8 cellular contexts compared by ENCODE assay signal in genomic region chr1:86913896-86914634, GRCh38. TPM values are rescaled to one million over a fixed set of nuclear protein-coding genes. Genes with fewer than 3 reads are reported as not detected.
DNase-seq lines count a peak whose midpoint lies in the region; ATAC-seq and TF ChIP-seq lines count a peak whose summit lies in the region.

Gene SELENOF, minus strand, starts transcription at chr1:86914126. Its CDS starts 15 bp downstream, at chr1:86914111.

- H3K4me3 ChIP-seq in AG04450 (ENCODE audit: low read depth, low read length) (peak within 1 kb of the TSS; percentile 100), mammary epithelial cell (replicated peaks in 1 of 3; ENCODE audit: insufficient read depth in 1 of 3, low read depth in 2 of 3, low read length in 3 of 3) (peak within 1 kb of the TSS; percentile 89 to 98 (median 92)), iPS-18c (ENCODE audit: insufficient read depth, low read depth, low read length) (peak within 1 kb of the TSS; percentile 95), skeletal muscle tissue (ENCODE audit: low read length in 3 of 3) (peak within 1 kb of the TSS; percentile 93 to 100 (median 97))

- H4K20me1 ChIP-seq in mammary epithelial cell (ENCODE audit: insufficient read depth, low read length): no peaks in the 10 kb centered on the region

- intact Hi-C loops in mammary epithelial cell (cut with micrococcal nuclease): loop anchor here (2.0 to 5.0 kb wide), 6 partner anchors 19 to 133 kb away; no protein-coding TSS in a partner anchor

- H3K27ac ChIP-seq in AG04450 (ENCODE audit: low read depth, low read length) (peak within 1 kb of the TSS; percentile 86), VCaP (peak within 1 kb of the TSS; percentile 92), mammary epithelial cell (ENCODE audit: insufficient read depth, low read depth, low read length) (peak within 1 kb of the TSS; percentile 94), skeletal muscle tissue (ENCODE audit: low read depth, low read length) (peak within 1 kb of the TSS; percentile 95)

- H3K36me3 ChIP-seq in mammary epithelial cell (ENCODE audit: insufficient read depth, low read length) (no peaks in the 10 kb centered on the region), skeletal muscle tissue (ENCODE audit: control insufficient read depth in 3 of 3, insufficient read depth in 3 of 3, low read length in 3 of 3) (peaks cover 0 to 3% (median 0%) of the 10 kb centered on the region in 3 donors)

- CTCF ChIA-PET in AG04450 (lab: Charles Lee): interaction anchor here (0.8 to 2.8 kb wide), 7 partner anchors 10 to 210 kb away, joined by 3 to 13 read pairs (median 6); partner anchors contain the start of gene SH3GLB1
- CTCF ChIA-PET in mammary epithelial cell (lab: Charles Lee; ENCODE audit: low non-redundant PET): no interaction called here

- peaks cover 88% of the 10 kb centered on the region for H3K79me2 ChIP-seq in mammary epithelial cell (ENCODE audit: insufficient read depth, low read length)

- POLR2A ChIA-PET in AG04450 (lab: Yijun Ruan, JAX): interaction anchor here (0.7 to 1.3 kb wide), 6 partner anchors 13 to 980 kb away, joined by 3 to 7 read pairs (median 4); partner anchors contain the start of gene SH3GLB1

- peak within 1 kb of the TSS; percentile 76 for H3K4me2 ChIP-seq in mammary epithelial cell (ENCODE audit: insufficient read depth, low read depth, low read length)

- peak within 1 kb of the TSS; percentile 93 for H2AFZ ChIP-seq in mammary epithelial cell (ENCODE audit: low read depth, low read length)

- TF ChIP-seq CTCF in AG04450 (IDR thresholded peaks at IDR 0.05; ENCODE audit: low read depth, low read length) (no peak), VCaP (conservative IDR thresholded peaks at IDR 0.05) (no peak), mammary epithelial cell (conservative IDR thresholded peaks at IDR 0.05 in 1 of 2, IDR thresholded peaks at IDR 0.05 in 1 of 2; ENCODE audit: extremely low read depth in 1 of 2, insufficient read depth in 1 of 2, low read depth in 1 of 2, low read length in 2 of 2) (no peak)

- ATAC-seq in GM18907 (IDR thresholded peaks at IDR 0.05; ENCODE audit: unreplicated experiment) (peak; percentile 88), HG03139 (IDR thresholded peaks at IDR 0.05; ENCODE audit: unreplicated experiment) (peak; percentile 77)

- 0% methylated on average over 20 of the region's 47 CpGs for WGBS in mammary epithelial cell (ENCODE audit: low coverage, missing lambda C conversion rate)

- in situ Hi-C loops in mammary epithelial cell (cut with MboI; ENCODE audit: low sequenced_read_pairs in 2 of 2): loop anchor here in 1 of 2 donors (10.0 kb wide), 1 partner anchor 139 kb away; no protein-coding TSS in a partner anchor

- H3K9ac ChIP-seq in mammary epithelial cell (ENCODE audit: insufficient read depth, low read length): peak within 1 kb of the TSS; percentile 95
- H3K9ac ChIP-seq in skeletal muscle tissue (ENCODE audit: low read depth in 1 of 3, low read length in 3 of 3): peak within 1 kb of the TSS; percentile 90 to 98 (median 96)

- peak; percentile 100 for DNase-seq in AG04450 (ENCODE audit: low read depth, low spot score)
- peak; percentile 99 for DNase-seq in NCI-H2196 treated with DMSO at 0.1 percent for 48 hours (lab: John Stamatoyannopoulos, UW; ENCODE audit: unreplicated experiment)
- peak; percentile 100 for DNase-seq in mammary epithelial cell

- no TSS peak for BruUV-seq in mammary epithelial cell (replicated peaks; lab: Mats Ljungman, UMichigan)

- H3K9me3 ChIP-seq in AG04450 (ENCODE audit: control insufficient read depth, insufficient read depth, low read length) (no peaks in the 10 kb centered on the region; the same call in 1 of the 2 replicates), mammary epithelial cell (replicated peaks; ENCODE audit: insufficient read depth, low read length) (no peaks in the 10 kb centered on the region), iPS-18c (ENCODE audit: control insufficient read depth, insufficient read depth, low read length) (no peaks in the 10 kb centered on the region), skeletal muscle tissue (ENCODE audit: control insufficient read depth in 3 of 3, low read length in 3 of 3) (no peaks in the 10 kb centered on the region)

- dilution Hi-C loops in mammary epithelial cell (cut with HindIII; ENCODE audit: low sequenced_read_pairs): no loop called here

- H3K4me1 ChIP-seq in mammary epithelial cell (ENCODE audit: insufficient read depth, low read length) (peaks cover 10% of the 10 kb centered on the region), skeletal muscle tissue (ENCODE audit: control insufficient read depth in 3 of 3, insufficient read depth in 3 of 3, low read length in 3 of 3) (peaks cover 8 to 32% (median 19%) of the 10 kb centered on the region in 3 donors)

- H3K27me3 ChIP-seq in AG04450 (ENCODE audit: control insufficient read depth, insufficient read depth, low read length) (no peaks in the 10 kb centered on the region), mammary epithelial cell (ENCODE audit: insufficient read depth, low read length) (no peaks in the 10 kb centered on the region), skeletal muscle tissue (ENCODE audit: control insufficient read depth in 3 of 3, insufficient read depth in 3 of 3, low read length in 3 of 3) (no peaks in the 10 kb centered on the region)

RNA-seq across cellular contexts. Expression of gene SELENOF, which starts in this region (rescaled TPM):
- polyA plus RNA-seq in AG04450 (2011; rRNA removed): 248 and 358 TPM in 2 replicates
- polyA minus RNA-seq in AG04450 (2011; rRNA and poly(A)+ RNA removed): 60.7 and 73.2 TPM in 2 replicates
- total RNA-seq in mammary epithelial cell: 100 to 1,000 TPM; 103 to 119 TPM
- 83.0 TPM for polyA plus RNA-seq in mammary epithelial cell
- 47.4 TPM for polyA minus RNA-seq in mammary epithelial cell
- 101 TPM for total RNA-seq in skeletal muscle tissue

Comparison
In these comparisons a context has a peak if more than half of its experiments do, and no peak if none do; other contexts are left out.
1. Peak in every context shown above with its lines: DNase-seq, ATAC-seq, H3K4me3 ChIP-seq and H3K27ac ChIP-seq.